ENCODE assay signal across 8 cellular contexts in genomic region chr22:35835998-35836691, GRCh38.
DNase-seq lines count a peak whose midpoint lies in the region; ATAC-seq, FAIRE-seq and TF ChIP-seq lines count a peak whose summit lies in the region.

No MANE protein-coding gene starts in this region.

- peak overlapping the region; percentile 37 for H3K4me3 ChIP-seq in parathyroid adenoma (ENCODE audit: low read depth, low read length)

- peak overlapping the region; percentile 74 for H3K4me2 ChIP-seq in parathyroid adenoma (ENCODE audit: low read length)

- no peak for TF ChIP-seq CTCF in parathyroid adenoma (IDR thresholded peaks at IDR 0.05)

- H3K79me2 ChIP-seq in parathyroid adenoma, result peaks cover 14% of the 10 kb centered on the region

- H3K9ac ChIP-seq in parathyroid adenoma, result no peak overlapping the region

- peak; percentile 15 for FAIRE-seq in TTC549 (lab: Jason Lieb, UNC)

- H3K9me3 ChIP-seq in parathyroid adenoma (ENCODE audit: control insufficient read depth, low read length), result no peaks in the 10 kb centered on the region

- peak; percentile 52 for DNase-seq in DMS 273 treated with DMSO at 0.1 percent for 48 hours (lab: John Stamatoyannopoulos, UW)
- peak; percentile 98 for DNase-seq in NCI-H1092 treated with DMSO at 0.1 percent for 48 hours (lab: John Stamatoyannopoulos, UW)
- DNase-seq in globus pallidus (ENCODE audit: low spot score), result peak; percentile 45
- DNase-seq in CD1c-positive myeloid dendritic cell (ENCODE audit: extremely low spot score), result no peak
- DNase-seq in AML-193 (lab: John Stamatoyannopoulos, UW), result no peak

- H3K36me3 ChIP-seq in parathyroid adenoma (ENCODE audit: control insufficient read depth, insufficient read depth, low read length), result no peaks in the 10 kb centered on the region

- H3K4me1 ChIP-seq in parathyroid adenoma, result peaks cover 19% of the 10 kb centered on the region

- H3K27me3 ChIP-seq in parathyroid adenoma (ENCODE audit: control insufficient read depth, insufficient read depth, low read length), result no peaks in the 10 kb centered on the region

- H3K27ac ChIP-seq in parathyroid adenoma, result peak overlapping the region; percentile 43

- no peak overlapping the region for H2AFZ ChIP-seq in parathyroid adenoma

- no peak for ATAC-seq in HG02973 (IDR thresholded peaks at IDR 0.05; ENCODE audit: unreplicated experiment)

Comparison
In these comparisons a context has a peak if more than half of its experiments do, and no peak if none do; other contexts are left out.
1. DNase-seq: peak in DMS 273 treated with DMSO at 0.1 percent for 48 hours (single experiment), NCI-H1092 treated with DMSO at 0.1 percent for 48 hours (single experiment) and globus pallidus (single experiment); none in CD1c-positive myeloid dendritic cell (single experiment) and AML-193 (0 of 2).